ENCODE assay signal across 1 cellular context in the genomic region with DNA sequence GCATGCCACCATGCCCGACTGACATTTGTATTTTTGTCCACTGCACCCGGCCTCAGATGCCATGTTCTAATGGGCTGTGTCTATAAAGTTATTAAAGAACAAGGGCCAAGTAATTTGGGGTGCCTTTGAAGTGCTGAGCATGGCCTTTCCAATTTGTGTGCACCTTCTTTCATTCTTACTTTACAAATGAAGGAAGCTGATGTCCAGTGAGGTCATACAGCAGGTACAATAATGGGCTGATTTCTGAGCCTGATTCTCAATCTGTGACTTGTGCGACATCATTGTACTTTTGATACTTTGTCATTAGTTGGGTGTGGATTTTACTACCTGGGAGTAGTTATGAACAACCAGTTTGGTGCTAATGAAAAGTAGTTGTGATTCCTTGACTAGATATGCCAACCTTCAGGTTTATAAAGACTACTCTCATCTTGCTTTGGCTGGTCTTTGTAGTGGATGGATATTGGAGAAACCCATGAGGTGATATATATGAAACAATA.
TF ChIP-seq lines count a peak whose summit lies in the region.

No MANE protein-coding gene starts in this region.

TF ChIP-seq in GM12878, 131 proteins besides CTCF, POLR2A, EP300 and RAD21:
- TF ChIP-seq, protein P1, sequence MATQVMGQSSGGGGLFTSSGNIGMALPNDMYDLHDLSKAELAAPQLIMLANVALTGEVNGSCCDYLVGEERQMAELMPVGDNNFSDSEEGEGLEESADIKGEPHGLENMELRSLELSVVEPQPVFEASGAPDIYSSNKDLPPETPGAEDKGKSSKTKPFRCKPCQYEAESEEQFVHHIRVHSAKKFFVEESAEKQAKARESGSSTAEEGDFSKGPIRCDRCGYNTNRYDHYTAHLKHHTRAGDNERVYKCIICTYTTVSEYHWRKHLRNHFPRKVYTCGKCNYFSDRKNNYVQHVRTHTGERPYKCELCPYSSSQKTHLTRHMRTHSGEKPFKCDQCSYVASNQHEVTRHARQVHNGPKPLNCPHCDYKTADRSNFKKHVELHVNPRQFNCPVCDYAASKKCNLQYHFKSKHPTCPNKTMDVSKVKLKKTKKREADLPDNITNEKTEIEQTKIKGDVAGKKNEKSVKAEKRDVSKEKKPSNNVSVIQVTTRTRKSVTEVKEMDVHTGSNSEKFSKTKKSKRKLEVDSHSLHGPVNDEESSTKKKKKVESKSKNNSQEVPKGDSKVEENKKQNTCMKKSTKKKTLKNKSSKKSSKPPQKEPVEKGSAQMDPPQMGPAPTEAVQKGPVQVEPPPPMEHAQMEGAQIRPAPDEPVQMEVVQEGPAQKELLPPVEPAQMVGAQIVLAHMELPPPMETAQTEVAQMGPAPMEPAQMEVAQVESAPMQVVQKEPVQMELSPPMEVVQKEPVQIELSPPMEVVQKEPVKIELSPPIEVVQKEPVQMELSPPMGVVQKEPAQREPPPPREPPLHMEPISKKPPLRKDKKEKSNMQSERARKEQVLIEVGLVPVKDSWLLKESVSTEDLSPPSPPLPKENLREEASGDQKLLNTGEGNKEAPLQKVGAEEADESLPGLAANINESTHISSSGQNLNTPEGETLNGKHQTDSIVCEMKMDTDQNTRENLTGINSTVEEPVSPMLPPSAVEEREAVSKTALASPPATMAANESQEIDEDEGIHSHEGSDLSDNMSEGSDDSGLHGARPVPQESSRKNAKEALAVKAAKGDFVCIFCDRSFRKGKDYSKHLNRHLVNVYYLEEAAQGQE (IDR thresholded peaks at IDR 0.05; ENCODE audit: low read depth, low read length): no peak
- TF ChIP-seq BHLHE40 (IDR thresholded peaks at IDR 0.05; ENCODE audit: borderline replicate concordance in 1 of 2, low read depth in 2 of 2, low read length in 1 of 2) (no peak), ZNF217 (IDR thresholded peaks at IDR 0.05) (no peak), RCOR1 (conservative IDR thresholded peaks at IDR 0.05; ENCODE audit: low read depth, low read length) (no peak), KDM1A (IDR thresholded peaks at IDR 0.05; ENCODE audit: borderline replicate concordance) (no peak), CREB1 (IDR thresholded peaks at IDR 0.05; ENCODE audit: low read depth) (peak; percentile 68; the same call in 1 of the 2 replicates), CREM (IDR thresholded peaks at IDR 0.05; ENCODE audit: low read depth) (peak; percentile 56; the same call in 1 of the 2 replicates), JUNB (IDR thresholded peaks at IDR 0.05) (peak; percentile 32), YBX1 (IDR thresholded peaks at IDR 0.05) (no peak), ZNF207 (IDR thresholded peaks at IDR 0.05; ENCODE audit: borderline replicate concordance) (no peak), SRF (IDR thresholded peaks at IDR 0.05; ENCODE audit: low read depth in 2 of 2, low read length in 2 of 2) (no peak), ATF7 (IDR thresholded peaks at IDR 0.05; ENCODE audit: low read depth) (peak; percentile 44)
- TF ChIP-seq, protein P2, sequence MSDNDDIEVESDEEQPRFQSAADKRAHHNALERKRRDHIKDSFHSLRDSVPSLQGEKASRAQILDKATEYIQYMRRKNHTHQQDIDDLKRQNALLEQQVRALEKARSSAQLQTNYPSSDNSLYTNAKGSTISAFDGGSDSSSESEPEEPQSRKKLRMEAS (IDR thresholded peaks at IDR 0.05; ENCODE audit: low read depth, low read length): no peak
- TF ChIP-seq, protein P3, sequence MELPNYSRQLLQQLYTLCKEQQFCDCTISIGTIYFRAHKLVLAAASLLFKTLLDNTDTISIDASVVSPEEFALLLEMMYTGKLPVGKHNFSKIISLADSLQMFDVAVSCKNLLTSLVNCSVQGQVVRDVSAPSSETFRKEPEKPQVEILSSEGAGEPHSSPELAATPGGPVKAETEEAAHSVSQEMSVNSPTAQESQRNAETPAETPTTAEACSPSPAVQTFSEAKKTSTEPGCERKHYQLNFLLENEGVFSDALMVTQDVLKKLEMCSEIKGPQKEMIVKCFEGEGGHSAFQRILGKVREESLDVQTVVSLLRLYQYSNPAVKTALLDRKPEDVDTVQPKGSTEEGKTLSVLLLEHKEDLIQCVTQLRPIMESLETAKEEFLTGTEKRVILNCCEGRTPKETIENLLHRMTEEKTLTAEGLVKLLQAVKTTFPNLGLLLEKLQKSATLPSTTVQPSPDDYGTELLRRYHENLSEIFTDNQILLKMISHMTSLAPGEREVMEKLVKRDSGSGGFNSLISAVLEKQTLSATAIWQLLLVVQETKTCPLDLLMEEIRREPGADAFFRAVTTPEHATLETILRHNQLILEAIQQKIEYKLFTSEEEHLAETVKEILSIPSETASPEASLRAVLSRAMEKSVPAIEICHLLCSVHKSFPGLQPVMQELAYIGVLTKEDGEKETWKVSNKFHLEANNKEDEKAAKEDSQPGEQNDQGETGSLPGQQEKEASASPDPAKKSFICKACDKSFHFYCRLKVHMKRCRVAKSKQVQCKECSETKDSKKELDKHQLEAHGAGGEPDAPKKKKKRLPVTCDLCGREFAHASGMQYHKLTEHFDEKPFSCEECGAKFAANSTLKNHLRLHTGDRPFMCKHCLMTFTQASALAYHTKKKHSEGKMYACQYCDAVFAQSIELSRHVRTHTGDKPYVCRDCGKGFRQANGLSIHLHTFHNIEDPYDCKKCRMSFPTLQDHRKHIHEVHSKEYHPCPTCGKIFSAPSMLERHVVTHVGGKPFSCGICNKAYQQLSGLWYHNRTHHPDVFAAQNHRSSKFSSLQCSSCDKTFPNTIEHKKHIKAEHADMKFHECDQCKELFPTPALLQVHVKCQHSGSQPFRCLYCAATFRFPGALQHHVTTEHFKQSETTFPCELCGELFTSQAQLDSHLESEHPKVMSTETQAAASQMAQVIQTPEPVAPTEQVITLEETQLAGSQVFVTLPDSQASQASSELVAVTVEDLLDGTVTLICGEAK (IDR thresholded peaks at IDR 0.05; ENCODE audit: borderline replicate concordance): peak; percentile 68
- TF ChIP-seq, protein P4, sequence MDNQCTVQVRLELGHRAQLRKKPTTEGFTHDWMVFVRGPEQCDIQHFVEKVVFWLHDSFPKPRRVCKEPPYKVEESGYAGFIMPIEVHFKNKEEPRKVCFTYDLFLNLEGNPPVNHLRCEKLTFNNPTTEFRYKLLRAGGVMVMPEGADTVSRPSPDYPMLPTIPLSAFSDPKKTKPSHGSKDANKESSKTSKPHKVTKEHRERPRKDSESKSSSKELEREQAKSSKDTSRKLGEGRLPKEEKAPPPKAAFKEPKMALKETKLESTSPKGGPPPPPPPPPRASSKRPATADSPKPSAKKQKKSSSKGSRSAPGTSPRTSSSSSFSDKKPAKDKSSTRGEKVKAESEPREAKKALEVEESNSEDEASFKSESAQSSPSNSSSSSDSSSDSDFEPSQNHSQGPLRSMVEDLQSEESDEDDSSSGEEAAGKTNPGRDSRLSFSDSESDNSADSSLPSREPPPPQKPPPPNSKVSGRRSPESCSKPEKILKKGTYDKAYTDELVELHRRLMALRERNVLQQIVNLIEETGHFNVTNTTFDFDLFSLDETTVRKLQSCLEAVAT (IDR thresholded peaks at IDR 0.05): no peak
